22 cellular contexts compared by ENCODE assay signal in the genomic region with DNA sequence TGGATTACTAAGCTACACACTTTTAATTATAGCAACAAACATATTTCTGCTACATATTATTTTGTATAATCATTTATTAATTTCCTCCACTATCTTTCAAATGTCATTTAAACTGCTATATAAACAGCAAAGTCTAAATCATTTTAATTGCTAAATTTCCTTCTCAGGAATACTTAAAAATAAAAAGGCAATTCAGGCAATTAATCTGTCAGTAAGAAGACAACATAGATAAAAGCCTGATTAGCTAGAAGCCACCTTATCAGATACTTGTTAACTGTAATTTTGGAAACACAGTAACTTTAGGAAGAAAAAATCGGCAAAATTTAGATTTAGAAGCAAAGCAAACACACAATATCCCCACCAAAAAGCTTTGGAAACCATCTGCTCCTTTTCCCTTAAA.
DNase-seq lines count a peak whose midpoint lies in the region; FAIRE-seq and TF ChIP-seq lines count a peak whose summit lies in the region.
"Had no signal": no experiment of that assay in that cellular context is flagged by ENCODE, and none has a peak within 500 bp of the region (broad histone marks: within the 10 kb centered on the region; RNA-seq: fewer than 3 reads in every experiment).

No MANE protein-coding gene starts in this region.

- H3F3A ChIP-seq in OCI-LY1 (ENCODE audit: insufficient read depth, low read length) (no peaks in the 10 kb centered on the region), SU-DHL-6 (ENCODE audit: insufficient read depth) (no peaks in the 10 kb centered on the region), smooth muscle cell (ENCODE audit: low read depth) (no peaks in the 10 kb centered on the region)

- no peaks in the 10 kb centered on the region for H4K20me1 ChIP-seq in OCI-LY1 (ENCODE audit: insufficient read depth, low read length)
- no peaks in the 10 kb centered on the region for H4K20me1 ChIP-seq in SU-DHL-6 (ENCODE audit: low read depth, low read length)
- no peaks in the 10 kb centered on the region for H4K20me1 ChIP-seq in smooth muscle cell (ENCODE audit: low read depth)

- no peaks in the 10 kb centered on the region for H3K9me2 ChIP-seq in OCI-LY1 (ENCODE audit: low read depth, low read length)
- H3K9me2 ChIP-seq in SU-DHL-6 (replicated peaks; ENCODE audit: insufficient read depth, low read length) = no peaks in the 10 kb centered on the region

- H3K4me3 ChIP-seq in OCI-LY1 (ENCODE audit: low read depth, low read length, poor library complexity, severe bottlenecking) (no peak overlapping the region), SU-DHL-6 (ENCODE audit: insufficient read depth, low read length, poor library complexity, severe bottlenecking) (no peak overlapping the region), smooth muscle cell (no peak overlapping the region), Peyer's patch (no peak overlapping the region)
- H3K4me3 ChIP-seq: A549, GM23248 had no signal

- DNase-seq in smooth muscle cell (lab: John Stamatoyannopoulos, UW; ENCODE audit: unreplicated experiment) (no peak), AG20443 (ENCODE audit: low spot score) (no peak), Peyer's patch (no peak), NCI-H446 treated with DMSO at 0.1 percent for 48 hours (lab: John Stamatoyannopoulos, UW) (no peak)
- DNase-seq: ACHN; C1 segment of cervical spinal cord; Calu3; CD4-positive, alpha-beta memory T cell; COR-L47; DMS53; DND-41; GM23248; H7; HCEC 1CT; HFFc6 had no signal

- H3K36me3 ChIP-seq in OCI-LY1 (ENCODE audit: insufficient read depth, low read length) (no peaks in the 10 kb centered on the region; the same call in 1 of the 2 replicates), SU-DHL-6 (ENCODE audit: low read length) (no peaks in the 10 kb centered on the region), smooth muscle cell (ENCODE audit: low read depth) (no peaks in the 10 kb centered on the region), Peyer's patch (no peaks in the 10 kb centered on the region)

- FAIRE-seq in A204.1 (lab: Jason Lieb, UNC) = peak; percentile 37
- FAIRE-seq: A549, GM12892, H1 had no signal

- H3K4me1 ChIP-seq in OCI-LY1 (ENCODE audit: insufficient read depth, low read length, severe bottlenecking) = peaks cover 5% of the 10 kb centered on the region
- H3K4me1 ChIP-seq in smooth muscle cell (ENCODE audit: low read depth) = no peaks in the 10 kb centered on the region
- no peaks in the 10 kb centered on the region for H3K4me1 ChIP-seq in Peyer's patch
- H3K4me1 ChIP-seq: A549 had no signal

- H3K9ac ChIP-seq in OCI-LY1 (ENCODE audit: low read length) (no peak overlapping the region), SU-DHL-6 (ENCODE audit: low read length) (no peak overlapping the region), smooth muscle cell (ENCODE audit: low read depth) (no peak overlapping the region)
- H3K9ac ChIP-seq: GM23248 had no signal

- H3K79me2 ChIP-seq in OCI-LY1 (ENCODE audit: insufficient read depth, low read length) (no peaks in the 10 kb centered on the region), SU-DHL-6 (ENCODE audit: insufficient read depth, low read length) (no peaks in the 10 kb centered on the region), smooth muscle cell (ENCODE audit: low read depth) (no peaks in the 10 kb centered on the region)

- peak overlapping the region; percentile 90 for H2AFZ ChIP-seq in OCI-LY1 (ENCODE audit: low read length)
- peak overlapping the region; percentile 77 for H2AFZ ChIP-seq in SU-DHL-6 (ENCODE audit: low read depth, low read length, severe bottlenecking)
- H2AFZ ChIP-seq in smooth muscle cell (ENCODE audit: low read depth) = peak overlapping the region; percentile 66
- H2AFZ ChIP-seq: GM23248 had no signal

- no peak for TF ChIP-seq CTCF in OCI-LY1 (IDR thresholded peaks at IDR 0.05; ENCODE audit: low read length)
- TF ChIP-seq CTCF in SU-DHL-6 (IDR thresholded peaks at IDR 0.05; ENCODE audit: insufficient read depth, low read length, poor library complexity, severe bottlenecking) = no peak
- TF ChIP-seq CTCF in smooth muscle cell (IDR thresholded peaks at IDR 0.05; ENCODE audit: borderline replicate concordance, insufficient read depth, poor library complexity, severe bottlenecking) = no peak
- TF ChIP-seq CTCF in Peyer's patch (IDR thresholded peaks at IDR 0.05) = no peak

- TF ChIP-seq POLR2A in Peyer's patch (IDR thresholded peaks at IDR 0.05) = no peak

- H3K27me3 ChIP-seq in OCI-LY1 (ENCODE audit: insufficient read depth, low read length) (no peaks in the 10 kb centered on the region), SU-DHL-6 (ENCODE audit: low read length) (no peaks in the 10 kb centered on the region), smooth muscle cell (ENCODE audit: low read depth) (no peaks in the 10 kb centered on the region), Peyer's patch (no peaks in the 10 kb centered on the region)

- H3K27ac ChIP-seq in OCI-LY1 (ENCODE audit: low read depth, low read length, poor library complexity, severe bottlenecking) (no peak overlapping the region), SU-DHL-6 (ENCODE audit: low read depth, low read length) (no peak overlapping the region), smooth muscle cell (ENCODE audit: low read depth) (no peak overlapping the region), Peyer's patch (no peak overlapping the region)
- H3K27ac ChIP-seq: 22Rv1, A549, GM23248 had no signal

- H3K9me3 ChIP-seq in OCI-LY1 (ENCODE audit: low read length) = peaks cover 13% of the 10 kb centered on the region; the same call in 1 of the 2 replicates
- no peaks in the 10 kb centered on the region; the same call in 1 of the 2 replicates for H3K9me3 ChIP-seq in SU-DHL-6 (ENCODE audit: insufficient read depth, low read length)
- no peaks in the 10 kb centered on the region for H3K9me3 ChIP-seq in smooth muscle cell (replicated peaks; ENCODE audit: low read depth)
- no peaks in the 10 kb centered on the region for H3K9me3 ChIP-seq in Peyer's patch
- H3K9me3 ChIP-seq: A549 had no signal

- H3K4me2 ChIP-seq in OCI-LY1 (ENCODE audit: low read length) = no peak overlapping the region
- no peak overlapping the region for H3K4me2 ChIP-seq in SU-DHL-6 (ENCODE audit: low read depth, low read length, poor library complexity, severe bottlenecking)
- H3K4me2 ChIP-seq in smooth muscle cell = no peak overlapping the region
- H3K4me2 ChIP-seq: A549 had no signal

- WGBS in smooth muscle cell (ENCODE audit: low lambda C conversion rate) = 81% methylated on average over 1 of the region's 1 CpG
